In the genomic region with DNA sequence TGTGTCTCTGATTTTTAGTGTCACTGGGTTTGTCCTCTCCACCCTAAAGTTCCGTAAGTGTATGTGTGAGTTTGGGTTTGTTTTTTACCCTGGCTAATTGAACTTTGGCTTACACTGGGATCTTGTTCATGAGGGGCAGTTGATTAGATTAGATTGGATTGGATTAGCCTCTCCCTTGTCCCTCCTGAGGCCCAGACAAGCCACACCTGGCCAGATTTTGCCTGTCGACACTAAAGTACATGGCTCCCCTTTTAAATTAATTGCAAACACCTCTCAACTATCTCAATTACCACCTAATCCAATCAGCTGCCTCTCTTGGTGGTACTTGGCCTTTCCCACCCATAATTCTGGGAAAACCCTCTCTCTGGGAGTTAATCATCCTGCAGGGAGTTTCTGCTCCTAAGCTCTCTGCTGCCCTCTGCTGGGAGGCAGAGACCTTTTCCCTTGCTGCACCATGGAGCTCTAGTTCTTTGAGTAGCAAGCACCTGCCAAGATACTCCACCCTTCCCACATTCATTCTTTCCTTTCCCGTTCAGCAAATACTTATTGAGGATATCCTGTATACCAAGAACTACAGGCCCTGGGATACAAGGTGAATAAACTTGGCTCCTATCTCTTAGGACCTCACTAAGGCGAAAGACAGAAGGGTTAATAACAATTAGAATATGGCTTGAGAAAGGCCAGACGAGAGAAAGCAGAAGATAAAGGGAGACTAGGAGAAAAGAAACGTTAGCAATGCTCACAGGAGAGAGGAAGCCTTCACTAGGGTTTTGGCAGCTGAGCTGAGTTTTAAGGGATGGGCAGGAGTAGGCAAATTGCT, we compare ENCODE assay signal across 8 cellular contexts. TPM values are rescaled to one million over a fixed set of nuclear protein-coding genes. Genes with fewer than 3 reads are reported as not detected.
DNase-seq lines count a peak whose midpoint lies in the region; ATAC-seq and TF ChIP-seq lines count a peak whose summit lies in the region.

No MANE protein-coding gene starts in this region.

- WGBS in adrenal gland, 4 donors: 44 to 52% (median 48%) methylated on average over 6 of the region's 6 CpGs

- H3K27me3 ChIP-seq in SU-DHL-6 (ENCODE audit: low read length) (no peaks in the 10 kb centered on the region), adrenal gland (peaks cover 3% of the 10 kb centered on the region)

- TF ChIP-seq CTCF in SU-DHL-6 (IDR thresholded peaks at IDR 0.05; ENCODE audit: insufficient read depth, low read length, poor library complexity, severe bottlenecking) (peak; percentile 91), adrenal gland (IDR thresholded peaks at IDR 0.05) (peak; percentile 84 to 98 (median 92))

- H3K9ac ChIP-seq in SU-DHL-6 (ENCODE audit: low read length): no peak overlapping the region

- no peaks in the 10 kb centered on the region for H3K4me1 ChIP-seq in adrenal gland (replicated peaks in 1 of 2)

- H3F3A ChIP-seq in SU-DHL-6 (ENCODE audit: insufficient read depth): no peaks in the 10 kb centered on the region

- no peaks in the 10 kb centered on the region for H3K36me3 ChIP-seq in SU-DHL-6 (ENCODE audit: low read length)
- H3K36me3 ChIP-seq in adrenal gland (replicated peaks in 1 of 2): no peaks in the 10 kb centered on the region

- no peaks in the 10 kb centered on the region for H3K9me2 ChIP-seq in SU-DHL-6 (replicated peaks; ENCODE audit: insufficient read depth, low read length)

- H3K27ac ChIP-seq in SU-DHL-6 (ENCODE audit: low read depth, low read length) (no peak overlapping the region), adrenal gland (no peak overlapping the region)

- H3K9me3 ChIP-seq in SU-DHL-6 (ENCODE audit: insufficient read depth, low read length) (no peaks in the 10 kb centered on the region), adrenal gland (replicated peaks in 1 of 3) (no peaks in the 10 kb centered on the region)

- no peak overlapping the region for H3K4me3 ChIP-seq in SU-DHL-6 (ENCODE audit: insufficient read depth, low read length, poor library complexity, severe bottlenecking)
- H3K4me3 ChIP-seq in adrenal gland: no peak overlapping the region

- no peak overlapping the region for H3K4me2 ChIP-seq in SU-DHL-6 (ENCODE audit: low read depth, low read length, poor library complexity, severe bottlenecking)

- no peak overlapping the region for H2AFZ ChIP-seq in SU-DHL-6 (ENCODE audit: low read depth, low read length, severe bottlenecking)

- DNase-seq in ELF-1 (ENCODE audit: low read depth, low spot score): peak; percentile 77
- peak; percentile 26 for DNase-seq in MV-4-11 (lab: John Stamatoyannopoulos, UW)
- peak; percentile 70 to 89 (median 75) for DNase-seq in adrenal gland
- peak; percentile 65 for DNase-seq in left ventricle myocardium superior
- peak; percentile 55 for DNase-seq in retina

- intact Hi-C loops in adrenal gland (cut with DNase I) (loop anchor here (5.0 kb wide), 3 partner anchors 198 to 338 kb away; no protein-coding TSS in a partner anchor), left ventricle myocardium superior (cut with micrococcal nuclease) (loop anchor here (5.0 to 10.0 kb wide), 2 partner anchors 195 to 283 kb away; partner anchors contain the start of gene HSD17B2)

- no peak for TF ChIP-seq POLR2A in adrenal gland (IDR thresholded peaks at IDR 0.05)

- ATAC-seq in left ventricle myocardium superior (peak; percentile 60), GM21360 (IDR thresholded peaks at IDR 0.05; ENCODE audit: unreplicated experiment) (no peak), HG02759 (IDR thresholded peaks at IDR 0.05; ENCODE audit: unreplicated experiment) (no peak)

- no peaks in the 10 kb centered on the region for H3K79me2 ChIP-seq in SU-DHL-6 (ENCODE audit: insufficient read depth, low read length)

- no peaks in the 10 kb centered on the region for H4K20me1 ChIP-seq in SU-DHL-6 (ENCODE audit: low read depth, low read length)

RNA-seq across cellular contexts. Expression of gene MPHOSPH6, which starts 60.0 kb away (rescaled TPM):
- total RNA-seq in adrenal gland (10 to 100 TPM; 12.7 to 85.3 (median 19.5) TPM), left ventricle myocardium superior (7.6 TPM)
- 10 to 100 TPM; 15.3 to 66.4 (median 29.1) TPM for polyA plus RNA-seq in adrenal gland

Comparison
In these comparisons a context has a peak if more than half of its experiments do, and no peak if none do; other contexts are left out.
1. DNase-seq: peak in every context shown above with its lines; median percentile 77 in ELF-1; 75 in adrenal gland; 65 in left ventricle myocardium superior; 55 in retina; 26 in MV-4-11.